Comparison of ENCODE assay signal across 10 cellular contexts in the genomic region with DNA sequence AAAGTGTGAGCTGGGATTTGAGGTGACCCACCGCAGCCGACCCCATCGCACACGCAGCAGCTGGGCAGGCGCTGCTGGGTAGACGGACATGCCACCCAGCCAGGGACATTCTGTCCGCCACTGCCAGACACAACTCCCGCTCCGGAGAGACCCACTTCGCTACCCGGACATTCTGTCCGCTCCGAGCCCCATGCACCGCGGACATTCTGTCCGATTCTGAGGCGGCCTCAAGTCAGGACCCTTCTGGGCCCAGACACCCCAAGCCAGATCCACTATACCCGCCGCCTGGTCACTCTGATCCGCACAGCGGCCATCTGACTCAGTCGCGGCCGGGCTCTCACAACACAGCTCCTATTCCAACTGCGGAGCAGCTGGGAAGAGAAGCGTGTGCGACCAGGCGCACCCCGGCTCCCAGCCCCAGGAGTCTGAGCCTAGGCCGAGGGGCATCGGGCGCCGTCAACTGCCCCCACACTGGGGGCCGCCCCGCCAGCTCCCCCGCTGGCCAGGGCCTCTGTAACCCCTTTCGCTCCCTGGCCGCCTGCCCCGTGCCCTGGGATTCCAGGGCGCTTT. TPM values are rescaled to one million over a fixed set of nuclear protein-coding genes. Genes with fewer than 3 reads are reported as not detected.
DNase-seq lines count a peak whose midpoint lies in the region; ATAC-seq and TF ChIP-seq lines count a peak whose summit lies in the region.
"Had no signal": no experiment of that assay in that cellular context is flagged by ENCODE, and none has a peak within 500 bp of the region (broad histone marks: within the 10 kb centered on the region; RNA-seq: fewer than 3 reads in every experiment).

No MANE protein-coding gene starts in this region.

- ATAC-seq in right lobe of liver (no peak), HG03039 (IDR thresholded peaks at IDR 0.05; ENCODE audit: unreplicated experiment) (no peak)

- H3K27me3 Mint-ChIP-seq in T-helper 1 cell treated with Interleukin-12 subunit alpha and Interleukin-12 subunit beta and Interleukin-4 antibody, amounts not matched to agents 30 μg/mL and 1 μg/mL, for 36 hours (ENCODE audit: low read depth), result peaks cover 64% of the 10 kb centered on the region

- peak overlapping the region; percentile 48 for H3K4me3 Mint-ChIP-seq in T-helper 1 cell treated with Interleukin-12 subunit alpha and Interleukin-12 subunit beta and Interleukin-4 antibody, amounts not matched to agents 30 μg/mL and 1 μg/mL, for 36 hours

- DNase-seq in T-helper 1 cell, result no peak
- DNase-seq in choroid plexus epithelial cell (ENCODE audit: low read depth), result no peak
- DNase-seq in right lobe of liver, result no peak
- DNase-seq in globus pallidus (ENCODE audit: low spot score), result no peak
- no peak for DNase-seq in DMS79 treated with DMSO at 0.1 percent for 48 hours (lab: John Stamatoyannopoulos, UW)
- DNase-seq: T1000 had no signal

- H3K27ac ChIP-seq in right lobe of liver, result no peak overlapping the region
- no peak overlapping the region for H3K27ac ChIP-seq in subcutaneous abdominal adipose tissue (ENCODE audit: low read depth, low read length)
- H3K27ac ChIP-seq: 22Rv1 had no signal

- peaks cover 2% of the 10 kb centered on the region for H3K36me3 Mint-ChIP-seq in T-helper 1 cell treated with Interleukin-12 subunit alpha and Interleukin-12 subunit beta and Interleukin-4 antibody, amounts not matched to agents 30 μg/mL and 1 μg/mL, for 36 hours (ENCODE audit: low read depth)

- peaks cover 0 to 15% (median 3%) of the 10 kb centered on the region in 4 donors for H3K4me1 ChIP-seq in right lobe of liver
- peaks cover 5 to 32% (median 23%) of the 10 kb centered on the region in 5 donors for H3K4me1 ChIP-seq in subcutaneous abdominal adipose tissue (ENCODE audit: control insufficient read depth in 5 of 5, insufficient read depth in 5 of 5, low read length in 5 of 5)

- 39% methylated on average over 10 of the region's 40 CpGs for WGBS in right lobe of liver (ENCODE audit: insufficient coverage, low coverage, low lambda C conversion rate, missing lambda C conversion rate)

- H3K4me3 ChIP-seq in choroid plexus epithelial cell (ENCODE audit: low read depth, low read length) (peak overlapping the region; percentile 72), right lobe of liver (peak overlapping the region in 2 of 3 donors; percentile 53 to 59), subcutaneous abdominal adipose tissue (ENCODE audit: low read depth in 1 of 5, low read length in 5 of 5) (peak overlapping the region; percentile 67 to 91 (median 71))

- H3K4me1 Mint-ChIP-seq in T-helper 1 cell treated with Interleukin-12 subunit alpha and Interleukin-12 subunit beta and Interleukin-4 antibody, amounts not matched to agents 30 μg/mL and 1 μg/mL, for 36 hours (ENCODE audit: low read depth), result peaks cover 17% of the 10 kb centered on the region

- no peak for TF ChIP-seq POLR2A in right lobe of liver (IDR thresholded peaks at IDR 0.05)

- peak overlapping the region in 4 of 5 donors; percentile 21 to 70 (median 55) for H3K9ac ChIP-seq in subcutaneous abdominal adipose tissue (ENCODE audit: low read length in 5 of 5)

- no peaks in the 10 kb centered on the region for H3K9me3 Mint-ChIP-seq in T-helper 1 cell treated with Interleukin-12 subunit alpha and Interleukin-12 subunit beta and Interleukin-4 antibody, amounts not matched to agents 30 μg/mL and 1 μg/mL, for 36 hours

- no peaks in the 10 kb centered on the region for H3K36me3 ChIP-seq in right lobe of liver
- H3K36me3 ChIP-seq in subcutaneous abdominal adipose tissue (ENCODE audit: control insufficient read depth in 5 of 5, insufficient read depth in 5 of 5, low read length in 5 of 5), result no peaks in the 10 kb centered on the region

- H3K27ac Mint-ChIP-seq in T-helper 1 cell treated with Interleukin-12 subunit alpha and Interleukin-12 subunit beta and Interleukin-4 antibody, amounts not matched to agents 30 μg/mL and 1 μg/mL, for 36 hours, result no peak overlapping the region

- H3K9me3 ChIP-seq in right lobe of liver, result no peaks in the 10 kb centered on the region
- no peaks in the 10 kb centered on the region for H3K9me3 ChIP-seq in subcutaneous abdominal adipose tissue (ENCODE audit: control insufficient read depth in 5 of 5, low read length in 5 of 5)

- intact Hi-C loops in right lobe of liver (cut with DNase I), result no loop called here

- no peaks in the 10 kb centered on the region for H3K27me3 ChIP-seq in right lobe of liver
- peaks cover 0 to 8% (median 5%) of the 10 kb centered on the region in 5 donors for H3K27me3 ChIP-seq in subcutaneous abdominal adipose tissue (ENCODE audit: control insufficient read depth in 5 of 5, insufficient read depth in 4 of 5, low read length in 5 of 5)

- no peak for TF ChIP-seq CTCF in choroid plexus epithelial cell (conservative IDR thresholded peaks at IDR 0.05; ENCODE audit: low read depth, low read length)
- TF ChIP-seq CTCF in right lobe of liver (IDR thresholded peaks at IDR 0.05), result no peak

RNA-seq across cellular contexts. Expression of gene PITX3, which starts 0.8 kb away (rescaled TPM):
- total RNA-seq in right lobe of liver, result not detected

RNA-seq across cellular contexts. Expression of gene GBF1, which starts 4.8 kb away (rescaled TPM):
- 10 to 100 TPM; 22.6 to 27.2 (median 23.7) TPM for total RNA-seq in right lobe of liver

RNA-seq across cellular contexts. Expression of gene ELOVL3, which starts 14.5 kb away (rescaled TPM):
- not detected for total RNA-seq in right lobe of liver
